ENCODE assay signal across 12 cellular contexts in genomic region chr20:15643713-15644112, GRCh38.
DNase-seq lines count a peak whose midpoint lies in the region; ATAC-seq and TF ChIP-seq lines count a peak whose summit lies in the region.
"Had no signal": no experiment of that assay in that cellular context is flagged by ENCODE, and none has a peak within 500 bp of the region (broad histone marks: within the 10 kb centered on the region; RNA-seq: fewer than 3 reads in every experiment).

No MANE protein-coding gene starts in this region.

- H3K27me3 ChIP-seq in BJ (ENCODE audit: control insufficient read depth, insufficient read depth, low read length) (no peaks in the 10 kb centered on the region), stomach (no peaks in the 10 kb centered on the region)

- H3K4me1 ChIP-seq in stomach, result peaks cover 0 to 3% (median 0%) of the 10 kb centered on the region in 4 donors

- TF ChIP-seq POLR2A in stomach (IDR thresholded peaks at IDR 0.05), result no peak

- no peak for ATAC-seq in GM18498 (IDR thresholded peaks at IDR 0.05; ENCODE audit: unreplicated experiment)

- intact Hi-C loops in stomach (cut with DNase I; ENCODE audit: low total_unique reads), result no loop called here

- H3K27ac ChIP-seq in VCaP (no peak overlapping the region), stomach (no peak overlapping the region)

- no peak overlapping the region for H3K4me3 ChIP-seq in BJ (ENCODE audit: low read depth, low read length)
- no peak overlapping the region for H3K4me3 ChIP-seq in HFF-Myc (replicated peaks; ENCODE audit: low read depth, low read length)
- H3K4me3 ChIP-seq in stomach, result no peak overlapping the region

- H3K36me3 ChIP-seq in BJ (ENCODE audit: control insufficient read depth, insufficient read depth, low read length), result no peaks in the 10 kb centered on the region
- H3K36me3 ChIP-seq in stomach, result no peaks in the 10 kb centered on the region

- DNase-seq in BJ (ENCODE audit: low read depth), result no peak
- DNase-seq in HFF-Myc (ENCODE audit: extremely low read depth, low read depth), result no peak
- DNase-seq in iris pigment epithelial cell (ENCODE audit: low read depth), result peak; percentile 3
- no peak for DNase-seq in stomach
- no peak for DNase-seq in LoVo (ENCODE audit: low spot score)
- no peak for DNase-seq in NOMO-1 (lab: John Stamatoyannopoulos, UW; ENCODE audit: unreplicated experiment in 2 of 2)
- DNase-seq: activated B cell treated with CpG ODN at 0.5 μM for 24 hours; COR-L47; NCI-H1436 treated with DMSO at 0.1 percent for 48 hours; stimulated activated CD4-positive, alpha-beta T cell treated with anti-CD3 and anti-CD28 coated beads, Interleukin-4, amount 100 ng/mL, for 24 hours had no signal

- TF ChIP-seq CTCF in BJ (IDR thresholded peaks at IDR 0.05; ENCODE audit: insufficient read depth, low read depth, low read length), result peak; percentile 30; the same call in 1 of the 2 replicates
- TF ChIP-seq CTCF in HFF-Myc (IDR thresholded peaks at IDR 0.05; ENCODE audit: low read depth, low read length, missing control alignments), result peak; percentile 44
- peak; percentile 36; the same call in 1 of the 2 replicates for TF ChIP-seq CTCF in VCaP (conservative IDR thresholded peaks at IDR 0.05)
- no peak for TF ChIP-seq CTCF in stomach (IDR thresholded peaks at IDR 0.05)

- CTCF ChIA-PET in BJ (lab: Yijun Ruan, JAX), result interaction anchor here (1.1 to 1.7 kb wide), 2 partner anchors 11 to 16 kb away, joined by 3 to 6 read pairs; no protein-coding TSS in a partner anchor

- no peaks in the 10 kb centered on the region for H3K9me3 ChIP-seq in stomach

- TF ChIP-seq EP300 in stomach (IDR thresholded peaks at IDR 0.05), result no peak

- 54 to 93% (median 87%) methylated on average over 2 of the region's 2 CpGs for WGBS in stomach, 5 donors

- POLR2A ChIA-PET in BJ (lab: Charles Lee), result no interaction called here

Comparison
In these comparisons a context has a peak if more than half of its experiments do, and no peak if none do; other contexts are left out.
1. CTCF ChIP-seq: peak in BJ (single experiment), HFF-Myc (single experiment) and VCaP (single experiment); none in stomach (0 of 7).